2 cellular contexts compared by ENCODE assay signal in the genomic region with DNA sequence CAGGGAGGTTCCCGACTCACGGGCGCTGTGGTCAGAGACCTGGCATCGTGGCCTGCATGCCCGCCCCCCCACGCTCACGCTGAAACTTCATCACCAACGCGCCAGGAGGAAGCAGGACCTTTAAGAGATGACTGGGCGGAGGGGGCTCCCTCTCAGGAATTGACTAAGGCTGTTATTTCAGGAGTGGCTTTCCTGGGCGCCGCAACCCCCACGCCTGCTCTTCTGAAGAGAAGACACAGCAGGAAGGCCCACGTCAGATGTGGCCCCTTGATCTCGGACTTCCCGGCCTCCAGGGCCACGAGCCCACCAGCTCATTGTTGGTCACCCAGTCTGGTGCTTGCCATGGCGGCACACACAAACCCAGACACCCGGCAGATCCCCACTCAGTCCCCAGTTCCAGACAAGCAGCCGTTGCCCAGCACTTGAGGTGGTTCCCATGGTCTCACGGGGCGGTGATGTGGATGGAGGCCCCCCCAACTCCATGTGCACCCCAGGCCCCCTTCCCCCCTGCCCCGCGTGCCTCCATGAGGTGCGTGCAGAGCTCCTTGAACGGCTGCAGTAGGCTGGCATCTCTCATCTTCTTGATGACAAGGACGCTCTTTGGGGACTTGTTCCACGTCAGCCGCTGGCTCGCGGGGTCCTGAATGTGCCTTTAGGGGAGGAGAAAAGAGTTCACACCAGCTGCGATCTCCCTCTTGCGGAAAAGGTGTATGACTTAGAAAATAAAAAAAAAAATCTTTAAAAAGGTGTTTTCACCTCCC.
TF ChIP-seq lines count a peak whose summit lies in the region.

No MANE protein-coding gene starts in this region.

TF ChIP-seq in IMR-90, 13 proteins besides CTCF, POLR2A, EP300 and RAD21:
- TF ChIP-seq, protein P1, sequence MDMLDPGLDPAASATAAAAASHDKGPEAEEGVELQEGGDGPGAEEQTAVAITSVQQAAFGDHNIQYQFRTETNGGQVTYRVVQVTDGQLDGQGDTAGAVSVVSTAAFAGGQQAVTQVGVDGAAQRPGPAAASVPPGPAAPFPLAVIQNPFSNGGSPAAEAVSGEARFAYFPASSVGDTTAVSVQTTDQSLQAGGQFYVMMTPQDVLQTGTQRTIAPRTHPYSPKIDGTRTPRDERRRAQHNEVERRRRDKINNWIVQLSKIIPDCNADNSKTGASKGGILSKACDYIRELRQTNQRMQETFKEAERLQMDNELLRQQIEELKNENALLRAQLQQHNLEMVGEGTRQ (IDR thresholded peaks at IDR 0.05; ENCODE audit: low read depth, low read length), result no peak
- TF ChIP-seq, protein P2, sequence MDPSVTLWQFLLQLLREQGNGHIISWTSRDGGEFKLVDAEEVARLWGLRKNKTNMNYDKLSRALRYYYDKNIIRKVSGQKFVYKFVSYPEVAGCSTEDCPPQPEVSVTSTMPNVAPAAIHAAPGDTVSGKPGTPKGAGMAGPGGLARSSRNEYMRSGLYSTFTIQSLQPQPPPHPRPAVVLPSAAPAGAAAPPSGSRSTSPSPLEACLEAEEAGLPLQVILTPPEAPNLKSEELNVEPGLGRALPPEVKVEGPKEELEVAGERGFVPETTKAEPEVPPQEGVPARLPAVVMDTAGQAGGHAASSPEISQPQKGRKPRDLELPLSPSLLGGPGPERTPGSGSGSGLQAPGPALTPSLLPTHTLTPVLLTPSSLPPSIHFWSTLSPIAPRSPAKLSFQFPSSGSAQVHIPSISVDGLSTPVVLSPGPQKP (IDR thresholded peaks at IDR 0.05; ENCODE audit: borderline replicate concordance, low read depth, low read length), result no peak
- no peak for TF ChIP-seq MAZ (IDR thresholded peaks at IDR 0.05; ENCODE audit: borderline replicate concordance, low read depth, low read length)
- TF ChIP-seq MAFK (IDR thresholded peaks at IDR 0.05; ENCODE audit: low read depth, low read length), result no peak

TF ChIP-seq in H1, 55 proteins besides CTCF, POLR2A, EP300 and RAD21:
- no peak for TF ChIP-seq SIX5 (IDR thresholded peaks at IDR 0.05; ENCODE audit: low read depth, low read length)
- TF ChIP-seq FOSL1 (IDR thresholded peaks at IDR 0.05; ENCODE audit: insufficient read depth, low read depth, low read length), result no peak
- TF ChIP-seq, protein P3, sequence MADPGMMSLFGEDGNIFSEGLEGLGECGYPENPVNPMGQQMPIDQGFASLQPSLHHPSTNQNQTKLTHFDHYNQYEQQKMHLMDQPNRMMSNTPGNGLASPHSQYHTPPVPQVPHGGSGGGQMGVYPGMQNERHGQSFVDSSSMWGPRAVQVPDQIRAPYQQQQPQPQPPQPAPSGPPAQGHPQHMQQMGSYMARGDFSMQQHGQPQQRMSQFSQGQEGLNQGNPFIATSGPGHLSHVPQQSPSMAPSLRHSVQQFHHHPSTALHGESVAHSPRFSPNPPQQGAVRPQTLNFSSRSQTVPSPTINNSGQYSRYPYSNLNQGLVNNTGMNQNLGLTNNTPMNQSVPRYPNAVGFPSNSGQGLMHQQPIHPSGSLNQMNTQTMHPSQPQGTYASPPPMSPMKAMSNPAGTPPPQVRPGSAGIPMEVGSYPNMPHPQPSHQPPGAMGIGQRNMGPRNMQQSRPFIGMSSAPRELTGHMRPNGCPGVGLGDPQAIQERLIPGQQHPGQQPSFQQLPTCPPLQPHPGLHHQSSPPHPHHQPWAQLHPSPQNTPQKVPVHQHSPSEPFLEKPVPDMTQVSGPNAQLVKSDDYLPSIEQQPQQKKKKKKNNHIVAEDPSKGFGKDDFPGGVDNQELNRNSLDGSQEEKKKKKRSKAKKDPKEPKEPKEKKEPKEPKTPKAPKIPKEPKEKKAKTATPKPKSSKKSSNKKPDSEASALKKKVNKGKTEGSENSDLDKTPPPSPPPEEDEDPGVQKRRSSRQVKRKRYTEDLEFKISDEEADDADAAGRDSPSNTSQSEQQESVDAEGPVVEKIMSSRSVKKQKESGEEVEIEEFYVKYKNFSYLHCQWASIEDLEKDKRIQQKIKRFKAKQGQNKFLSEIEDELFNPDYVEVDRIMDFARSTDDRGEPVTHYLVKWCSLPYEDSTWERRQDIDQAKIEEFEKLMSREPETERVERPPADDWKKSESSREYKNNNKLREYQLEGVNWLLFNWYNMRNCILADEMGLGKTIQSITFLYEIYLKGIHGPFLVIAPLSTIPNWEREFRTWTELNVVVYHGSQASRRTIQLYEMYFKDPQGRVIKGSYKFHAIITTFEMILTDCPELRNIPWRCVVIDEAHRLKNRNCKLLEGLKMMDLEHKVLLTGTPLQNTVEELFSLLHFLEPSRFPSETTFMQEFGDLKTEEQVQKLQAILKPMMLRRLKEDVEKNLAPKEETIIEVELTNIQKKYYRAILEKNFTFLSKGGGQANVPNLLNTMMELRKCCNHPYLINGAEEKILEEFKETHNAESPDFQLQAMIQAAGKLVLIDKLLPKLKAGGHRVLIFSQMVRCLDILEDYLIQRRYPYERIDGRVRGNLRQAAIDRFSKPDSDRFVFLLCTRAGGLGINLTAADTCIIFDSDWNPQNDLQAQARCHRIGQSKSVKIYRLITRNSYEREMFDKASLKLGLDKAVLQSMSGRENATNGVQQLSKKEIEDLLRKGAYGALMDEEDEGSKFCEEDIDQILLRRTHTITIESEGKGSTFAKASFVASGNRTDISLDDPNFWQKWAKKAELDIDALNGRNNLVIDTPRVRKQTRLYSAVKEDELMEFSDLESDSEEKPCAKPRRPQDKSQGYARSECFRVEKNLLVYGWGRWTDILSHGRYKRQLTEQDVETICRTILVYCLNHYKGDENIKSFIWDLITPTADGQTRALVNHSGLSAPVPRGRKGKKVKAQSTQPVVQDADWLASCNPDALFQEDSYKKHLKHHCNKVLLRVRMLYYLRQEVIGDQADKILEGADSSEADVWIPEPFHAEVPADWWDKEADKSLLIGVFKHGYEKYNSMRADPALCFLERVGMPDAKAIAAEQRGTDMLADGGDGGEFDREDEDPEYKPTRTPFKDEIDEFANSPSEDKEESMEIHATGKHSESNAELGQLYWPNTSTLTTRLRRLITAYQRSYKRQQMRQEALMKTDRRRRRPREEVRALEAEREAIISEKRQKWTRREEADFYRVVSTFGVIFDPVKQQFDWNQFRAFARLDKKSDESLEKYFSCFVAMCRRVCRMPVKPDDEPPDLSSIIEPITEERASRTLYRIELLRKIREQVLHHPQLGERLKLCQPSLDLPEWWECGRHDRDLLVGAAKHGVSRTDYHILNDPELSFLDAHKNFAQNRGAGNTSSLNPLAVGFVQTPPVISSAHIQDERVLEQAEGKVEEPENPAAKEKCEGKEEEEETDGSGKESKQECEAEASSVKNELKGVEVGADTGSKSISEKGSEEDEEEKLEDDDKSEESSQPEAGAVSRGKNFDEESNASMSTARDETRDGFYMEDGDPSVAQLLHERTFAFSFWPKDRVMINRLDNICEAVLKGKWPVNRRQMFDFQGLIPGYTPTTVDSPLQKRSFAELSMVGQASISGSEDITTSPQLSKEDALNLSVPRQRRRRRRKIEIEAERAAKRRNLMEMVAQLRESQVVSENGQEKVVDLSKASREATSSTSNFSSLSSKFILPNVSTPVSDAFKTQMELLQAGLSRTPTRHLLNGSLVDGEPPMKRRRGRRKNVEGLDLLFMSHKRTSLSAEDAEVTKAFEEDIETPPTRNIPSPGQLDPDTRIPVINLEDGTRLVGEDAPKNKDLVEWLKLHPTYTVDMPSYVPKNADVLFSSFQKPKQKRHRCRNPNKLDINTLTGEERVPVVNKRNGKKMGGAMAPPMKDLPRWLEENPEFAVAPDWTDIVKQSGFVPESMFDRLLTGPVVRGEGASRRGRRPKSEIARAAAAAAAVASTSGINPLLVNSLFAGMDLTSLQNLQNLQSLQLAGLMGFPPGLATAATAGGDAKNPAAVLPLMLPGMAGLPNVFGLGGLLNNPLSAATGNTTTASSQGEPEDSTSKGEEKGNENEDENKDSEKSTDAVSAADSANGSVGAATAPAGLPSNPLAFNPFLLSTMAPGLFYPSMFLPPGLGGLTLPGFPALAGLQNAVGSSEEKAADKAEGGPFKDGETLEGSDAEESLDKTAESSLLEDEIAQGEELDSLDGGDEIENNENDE (IDR thresholded peaks at IDR 0.05; ENCODE audit: insufficient replicate concordance, low read length), result no peak
- TF ChIP-seq YY1 (IDR thresholded peaks at IDR 0.05; ENCODE audit: low read depth, low read length), result no peak
- TF ChIP-seq, protein P1 (IDR thresholded peaks at IDR 0.05; ENCODE audit: low read length), result no peak
- no peak for TF ChIP-seq RFX5 (IDR thresholded peaks at IDR 0.05; ENCODE audit: borderline replicate concordance, low read depth, low read length)
- no peak for TF ChIP-seq CBX5 (IDR thresholded peaks at IDR 0.05; ENCODE audit: low read depth, low read length)
TF ChIP-seq in H1: peak in this region for 0.
